In the genomic region with DNA sequence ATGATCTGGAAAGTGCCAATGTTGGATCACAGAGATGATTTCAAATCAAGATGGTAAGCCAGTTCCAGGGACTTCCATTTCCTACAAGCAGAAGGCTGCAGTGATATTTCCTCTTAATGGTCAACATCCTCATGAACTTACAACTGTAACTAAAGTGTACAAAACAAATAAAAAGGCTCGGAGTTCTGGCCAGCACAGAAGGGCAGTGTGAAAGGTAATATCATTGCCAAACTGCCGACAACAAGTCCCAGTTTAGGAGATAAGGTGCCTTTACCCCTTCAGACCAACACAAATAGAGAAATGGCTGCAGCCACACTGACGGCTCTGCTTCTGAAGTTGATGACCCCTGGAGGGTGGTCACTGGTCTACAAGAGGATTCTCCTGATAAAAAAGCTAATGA, we compare ENCODE assay signal across 10 cellular contexts.
A peak's percentile ranks its signal among the peaks of the same experiment; 100 is the strongest.
DNase-seq lines count a peak whose midpoint lies in the region; ATAC-seq and TF ChIP-seq lines count a peak whose summit lies in the region.
"Had no signal": no experiment of that assay in that cellular context is flagged by ENCODE, and none has a peak within 500 bp of the region (broad histone marks: within the 10 kb centered on the region; RNA-seq: fewer than 3 reads in every experiment).

No MANE protein-coding gene starts in this region.

- peaks cover 83% of the 10 kb centered on the region for H3K4me1 Mint-ChIP-seq in T-helper 17 cell

- H3K9me3 ChIP-seq in T-helper 17 cell (ENCODE audit: control insufficient read depth, low read length, poor library complexity, severe bottlenecking) (no peaks in the 10 kb centered on the region), left ventricle myocardium inferior (replicated peaks) (no peaks in the 10 kb centered on the region), testis (no peaks in the 10 kb centered on the region)

- peaks cover 22% of the 10 kb centered on the region for H3K36me3 Mint-ChIP-seq in T-helper 17 cell (ENCODE audit: low read depth)

- H3K4me3 Mint-ChIP-seq in T-helper 17 cell, result peak overlapping the region; percentile 84

- ATAC-seq in GM21528 (IDR thresholded peaks at IDR 0.05; ENCODE audit: low FRiP score, unreplicated experiment), result peak; percentile 3
- no peak for ATAC-seq in T-helper 17 cell
- ATAC-seq in GM21390 (IDR thresholded peaks at IDR 0.05; ENCODE audit: unreplicated experiment), result no peak

- H3K27ac Mint-ChIP-seq in T-helper 17 cell, result peak overlapping the region; percentile 100

- peaks cover 100% of the 10 kb centered on the region for H3K4me1 ChIP-seq in left ventricle myocardium inferior
- H3K4me1 ChIP-seq in testis, result peaks cover 24% of the 10 kb centered on the region

- no peak for TF ChIP-seq CTCF in left ventricle myocardium inferior (IDR thresholded peaks at IDR 0.05; ENCODE audit: borderline replicate concordance)
- TF ChIP-seq CTCF in testis (IDR thresholded peaks at IDR 0.05), result no peak

- no peaks in the 10 kb centered on the region for H3K27me3 Mint-ChIP-seq in T-helper 17 cell

- TF ChIP-seq POLR2A in testis (IDR thresholded peaks at IDR 0.05), result no peak

- DNase-seq in T-helper 17 cell, result no peak
- DNase-seq in left ventricle myocardium inferior, result no peak
- no peak for DNase-seq in HCEC 1CT
- DNase-seq in NCI-H1105 treated with DMSO at 0.1 percent for 48 hours (lab: John Stamatoyannopoulos, UW), result no peak
- no peak for DNase-seq in testis
- DNase-seq: activated CD8-positive, alpha-beta memory T cell treated with anti-CD3 and anti-CD28 coated beads, Interleukin-2, amount 50 U/mL, for 4 hours; NCI-H446 had no signal

- H3K27ac ChIP-seq in left ventricle myocardium inferior (replicated peaks) (peak overlapping the region; percentile 97), skin epidermis (peak overlapping the region in 19 of 21 experiments; percentile 5 to 78 (median 63)), testis (no peak overlapping the region)

- H3K36me3 ChIP-seq in left ventricle myocardium inferior, result no peaks in the 10 kb centered on the region
- no peaks in the 10 kb centered on the region for H3K36me3 ChIP-seq in testis (ENCODE audit: low read depth, missing control alignments)

- intact Hi-C loops in left ventricle myocardium inferior (cut with micrococcal nuclease) (no loop called here), testis (cut with DNase I; ENCODE audit: low total_unique reads) (no loop called here)

- H3K27me3 ChIP-seq in left ventricle myocardium inferior (ENCODE audit: low read depth), result no peaks in the 10 kb centered on the region
- H3K27me3 ChIP-seq in testis, result no peaks in the 10 kb centered on the region

- peak overlapping the region; percentile 57 for H3K4me3 ChIP-seq in left ventricle myocardium inferior
- H3K4me3 ChIP-seq in skin epidermis, result no peak overlapping the region
- no peak overlapping the region for H3K4me3 ChIP-seq in testis

- 19 to 26% methylated on average over 3 of the region's 3 CpGs for WGBS in testis, 2 donors

Comparison
In these comparisons a context has a peak if more than half of its experiments do, and no peak if none do; other contexts are left out.
1. H3K27ac ChIP-seq: peak in left ventricle myocardium inferior (single experiment) and skin epidermis (19 of 21); none in testis (0 of 2).